In the genomic region with DNA sequence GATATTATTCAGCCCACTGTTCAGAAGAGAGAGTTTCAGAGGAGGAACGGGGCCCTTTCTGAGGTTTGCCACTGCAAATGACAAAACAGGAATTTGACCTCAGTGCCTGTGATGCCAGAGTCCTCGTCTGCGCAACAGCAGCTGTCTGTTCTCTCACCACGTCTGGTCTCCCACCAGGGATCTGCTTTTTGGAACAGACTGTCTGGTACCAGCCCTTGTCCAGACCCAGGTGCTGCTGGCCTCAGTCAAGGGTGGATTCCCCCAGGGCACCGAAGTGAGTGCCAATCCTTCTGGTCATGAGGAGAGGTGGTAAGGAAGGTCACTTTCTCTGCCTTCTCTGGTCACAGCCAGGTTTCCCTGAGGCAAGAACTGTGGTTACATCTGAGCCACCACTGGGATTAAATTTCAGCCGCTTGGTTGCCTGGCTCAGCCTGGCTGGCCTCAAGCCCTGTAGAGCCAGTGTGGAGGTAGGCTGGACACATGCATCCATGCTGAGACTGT, we compare ENCODE assay signal across 19 cellular contexts. TPM values are rescaled to one million over a fixed set of nuclear protein-coding genes. Genes with fewer than 3 reads are reported as not detected.
DNase-seq lines count a peak whose midpoint lies in the region; FAIRE-seq and TF ChIP-seq lines count a peak whose summit lies in the region.
"Had no signal": no experiment of that assay in that cellular context is flagged by ENCODE, and none has a peak within 500 bp of the region (broad histone marks: within the 10 kb centered on the region; RNA-seq: fewer than 3 reads in every experiment).

No MANE protein-coding gene starts in this region.

- H3K9ac ChIP-seq in KMS-11, result no peak overlapping the region

- H3K4me3 ChIP-seq in KMS-11 (IDR thresholded peaks at IDR 0.05; ENCODE audit: insufficient read depth, low read depth, low read length), result peak overlapping the region; percentile 4
- H3K4me3 ChIP-seq in small intestine (ENCODE audit: low read depth in 1 of 2, low read length in 2 of 2), result no peak overlapping the region
- H3K4me3 ChIP-seq: smooth muscle cell had no signal

- H2AFZ ChIP-seq in KMS-11 (ENCODE audit: low read depth), result no peak overlapping the region

- H3K36me3 ChIP-seq in KMS-11 (ENCODE audit: insufficient read depth) (no peaks in the 10 kb centered on the region), small intestine (ENCODE audit: control insufficient read depth in 2 of 2, insufficient read depth in 2 of 2, low read length in 2 of 2) (no peaks in the 10 kb centered on the region)

- H3K4me2 ChIP-seq in KMS-11, result no peak overlapping the region
- H3K4me2 ChIP-seq: smooth muscle cell had no signal

- no peak overlapping the region for H3K27ac ChIP-seq in KMS-11
- no peak overlapping the region for H3K27ac ChIP-seq in small intestine (ENCODE audit: low read depth in 1 of 2, low read length in 1 of 2)

- TF ChIP-seq CTCF in KMS-11 (conservative IDR thresholded peaks at IDR 0.05; ENCODE audit: low read depth, low read length), result no peak

- no peak for FAIRE-seq in small intestine (lab: Jason Lieb, UNC)

- H4K20me1 ChIP-seq in KMS-11 (ENCODE audit: insufficient read depth), result no peaks in the 10 kb centered on the region

- DNase-seq in Daoy (ENCODE audit: low read depth) (peak; percentile 67), SW480 (ENCODE audit: low spot score) (peak; percentile 53), left kidney (ENCODE audit: low read depth, low spot score) (peak; percentile 60), NCI-H187 (lab: John Stamatoyannopoulos, UW) (no peak), small intestine (no peak), superior temporal gyrus (ENCODE audit: extremely low spot score) (no peak), NCI-H1105 (lab: John Stamatoyannopoulos, UW) (no peak)
- DNase-seq: activated CD4-positive, alpha-beta T cell treated with anti-CD3 and anti-CD28 coated beads, Interleukin-2, amount 50 U/mL, for 48 hours; activated T-cell treated with anti-CD3 and anti-CD28 coated beads, Interleukin-2, amount 50 U/mL, for 72 hours; DMS153; foreskin melanocyte; KG1; mesendoderm; NCI-H187 treated with DMSO at 0.1 percent for 48 hours; Right ventricle myocardium superior; stimulated activated naive B cell treated with anti-CD40 and anti-IgM and Interleukin-4, amounts not matched to agents 10 μg/mL and 1 μg/mL and 100 μg/mL, for 72 hours had no signal

- H3K4me1 ChIP-seq in KMS-11 (ENCODE audit: low read depth, poor library complexity, severe bottlenecking), result peaks cover 15% of the 10 kb centered on the region
- H3K4me1 ChIP-seq in small intestine (ENCODE audit: control insufficient read depth in 2 of 2, insufficient read depth in 1 of 2, low read depth in 1 of 2, low read length in 1 of 2), result no peaks in the 10 kb centered on the region

- no peaks in the 10 kb centered on the region for H3K9me3 ChIP-seq in small intestine (ENCODE audit: control insufficient read depth, low read depth)

- peaks cover 97% of the 10 kb centered on the region for H3K27me3 ChIP-seq in KMS-11 (ENCODE audit: insufficient read depth, low read depth)
- H3K27me3 ChIP-seq in small intestine (ENCODE audit: control insufficient read depth in 2 of 2, insufficient read depth in 2 of 2, low read length in 2 of 2), result peaks cover 3 to 22% of the 10 kb centered on the region in 2 donors

- H3K79me2 ChIP-seq in KMS-11 (ENCODE audit: insufficient read depth, low read depth), result no peaks in the 10 kb centered on the region

- 23 to 50% (median 26%) methylated on average over 6 of the region's 6 CpGs for WGBS in small intestine, 3 donors

RNA-seq across cellular contexts. Expression of a gene that starts 2.3 kb away (rescaled TPM):
- total RNA-seq in Daoy (2014; rRNA removed; shearing (Covaris generic)), result not detected in 2 replicates
- polyA plus RNA-seq in small intestine, result under 1 TPM in 1 of 3 donors, not detected in 2; 0.36 TPM
- total RNA-seq: smooth muscle cell had no signal

RNA-seq across cellular contexts. Expression of a gene that starts 20.4 kb away (rescaled TPM):
- total RNA-seq in Daoy (2014; rRNA removed; shearing (Covaris generic)), result 0.23 TPM in 1 of 2 replicates, not detected in the other
- polyA plus RNA-seq in small intestine, result 10 to 100 TPM in 2 of 3 donors, under 1 TPM in 1; 0.82 to 25.9 (median 12.5) TPM
- total RNA-seq: smooth muscle cell, urinary bladder had no signal

RNA-seq across cellular contexts. Expression of a gene that starts 37.6 kb away (rescaled TPM):
- total RNA-seq in Daoy (2014; rRNA removed; shearing (Covaris generic)), result 0.51 and 0.89 TPM in 2 replicates
- 10 to 100 TPM in 1 of 3 donors, 1 to 10 TPM in 1, under 1 TPM in 1; 0.22 to 11.8 (median 1.1) TPM for polyA plus RNA-seq in small intestine

RNA-seq across cellular contexts. Expression of a gene that starts 38.4 kb away (rescaled TPM):
- total RNA-seq in Daoy (2014; rRNA removed; shearing (Covaris generic)), result 32.6 and 42.1 TPM in 2 replicates
- 10 to 100 TPM in 2 of 3 donors, 1 to 10 TPM in 1; 8.9 to 31.0 (median 11.1) TPM for polyA plus RNA-seq in small intestine

RNA-seq across cellular contexts. Expression of a gene that starts 48.1 kb away (rescaled TPM):
- 81.9 and 87.9 TPM in 2 replicates for total RNA-seq in Daoy (2014; rRNA removed; shearing (Covaris generic))
- 100 to 1,000 TPM in 1 of 3 donors, 10 to 100 TPM in 2; 94.2 to 105 (median 94.5) TPM for polyA plus RNA-seq in small intestine

Comparison
In these comparisons a context has a peak if more than half of its experiments do, and no peak if none do; other contexts are left out.
1. DNase-seq: peak in Daoy (single experiment), SW480 (single experiment) and left kidney (single experiment); none in NCI-H187 (0 of 2), small intestine (single experiment), superior temporal gyrus (single experiment) and NCI-H1105 (single experiment).